Comparison of ENCODE assay signal across 8 cellular contexts in the genomic region with DNA sequence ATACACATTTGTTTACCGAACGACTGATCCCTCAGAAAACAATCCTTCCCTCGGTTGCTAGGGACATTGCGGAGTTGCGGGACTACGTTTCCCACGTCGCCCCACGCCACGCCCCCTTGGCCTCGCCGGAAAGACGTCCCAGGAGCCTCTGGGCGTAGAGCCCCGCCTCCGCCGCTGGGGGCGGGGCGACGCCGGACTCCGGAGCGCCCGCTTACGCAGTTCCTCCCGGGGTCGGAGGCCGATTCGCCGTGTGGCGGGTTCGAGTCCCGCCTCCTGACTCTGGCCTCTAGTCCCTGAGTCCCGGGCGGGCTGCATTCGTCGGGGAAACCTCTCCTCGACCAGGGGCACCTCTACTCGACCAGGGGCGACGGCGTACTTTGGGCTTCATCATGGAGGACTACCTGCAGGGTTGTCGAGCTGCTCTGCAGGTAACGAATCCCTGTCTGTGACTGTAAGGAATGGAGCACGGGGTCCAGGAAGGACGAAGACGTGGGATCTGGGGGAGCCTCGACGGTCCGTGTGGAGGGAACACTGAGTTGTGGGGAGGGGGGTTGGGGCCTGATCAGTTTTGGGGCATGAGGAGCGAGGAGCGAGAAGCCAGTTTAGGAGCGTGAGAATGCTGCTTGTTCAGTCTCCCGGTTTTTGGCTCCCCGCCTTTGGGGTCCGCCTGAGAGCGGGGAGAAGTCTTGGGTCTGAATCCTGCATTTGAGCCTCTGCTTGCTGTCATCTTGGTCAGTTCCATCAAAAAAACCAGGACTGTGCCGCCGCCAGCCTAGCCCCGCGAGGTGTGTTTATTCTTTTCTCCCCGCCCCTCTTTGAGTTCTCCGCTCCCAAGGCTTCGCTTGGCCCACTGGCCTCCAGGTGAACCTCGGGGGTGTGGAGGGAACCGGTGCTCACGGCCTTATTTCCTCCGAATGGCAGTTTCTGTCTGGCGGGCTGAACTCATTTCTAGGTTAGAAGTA. TPM values are rescaled to one million over a fixed set of nuclear protein-coding genes. Genes with fewer than 3 reads are reported as not detected.
DNase-seq lines count a peak whose midpoint lies in the region; ATAC-seq and TF ChIP-seq lines count a peak whose summit lies in the region.

A gene with protein sequence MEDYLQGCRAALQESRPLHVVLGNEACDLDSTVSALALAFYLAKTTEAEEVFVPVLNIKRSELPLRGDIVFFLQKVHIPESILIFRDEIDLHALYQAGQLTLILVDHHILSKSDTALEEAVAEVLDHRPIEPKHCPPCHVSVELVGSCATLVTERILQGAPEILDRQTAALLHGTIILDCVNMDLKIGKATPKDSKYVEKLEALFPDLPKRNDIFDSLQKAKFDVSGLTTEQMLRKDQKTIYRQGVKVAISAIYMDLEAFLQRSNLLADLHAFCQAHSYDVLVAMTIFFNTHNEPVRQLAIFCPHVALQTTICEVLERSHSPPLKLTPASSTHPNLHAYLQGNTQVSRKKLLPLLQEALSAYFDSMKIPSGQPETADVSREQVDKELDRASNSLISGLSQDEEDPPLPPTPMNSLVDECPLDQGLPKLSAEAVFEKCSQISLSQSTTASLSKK (plus strand): TSS at position 206 of the 962 bp plus-strand sequence. CDS start 184 bp downstream, at position 390.

- peaks cover 39% of the 10 kb centered on the region for H3K4me1 ChIP-seq in GM23248 (ENCODE audit: insufficient read depth)

- in situ Hi-C loops in GM23248 (cut with MboI), result no loop called here

- H3K4me1 Mint-ChIP-seq in activated T-helper 2 cell treated with anti-CD3 and anti-CD28 coated beads, Interferon-gamma antibody, Interleukin-2, Interleukin-4, amounts not matched to agents 10 μg/mL and 5 μg/mL and 100 μg/mL, durations not matched to agents 14 hours and 24 hours and 36 hours (ENCODE audit: low read depth), result peaks cover 50% of the 10 kb centered on the region
- peaks cover 39 to 92% (median 84%) of the 10 kb centered on the region in 4 donors for H3K4me1 Mint-ChIP-seq in naive thymus-derived CD8-positive, alpha-beta T cell
- peaks cover 35 to 67% of the 10 kb centered on the region in 2 donors for H3K4me1 Mint-ChIP-seq in stimulated activated naive B cell treated with anti-CD40 and anti-IgM and Interleukin-4, amounts not matched to agents 10 μg/mL and 1 μg/mL and 100 μg/mL, for 72 hours

- peak; percentile 76 to 83 for ATAC-seq in naive thymus-derived CD8-positive, alpha-beta T cell
- peak; percentile 87 to 93 for ATAC-seq in stimulated activated naive B cell treated with anti-CD40 and anti-IgM and Interleukin-4, amounts not matched to agents 10 μg/mL and 1 μg/mL and 100 μg/mL, for 72 hours (replicated peaks)

- H2AFZ ChIP-seq in GM23248, result peak within 1 kb of the TSS; percentile 96

- H3K27me3 ChIP-seq in GM23248 (replicated peaks; ENCODE audit: insufficient read depth), result no peaks in the 10 kb centered on the region

- H3K4me2 ChIP-seq in GM23248 (ENCODE audit: unreplicated experiment), result peak within 1 kb of the TSS; percentile 92

- POLR2A ChIA-PET in naive thymus-derived CD8-positive, alpha-beta T cell (lab: Charles Lee), result interaction anchor here (0.6 to 3.9 kb wide), 7 partner anchors 16 to 54 kb away, joined by 3 to 22 read pairs (median 3); a partner anchor contains a TSS

- no peak for TF ChIP-seq CTCF in fibroblast of mammary gland (conservative IDR thresholded peaks at IDR 0.05; ENCODE audit: control insufficient read depth, insufficient read depth, low read depth, low read length)

- peak; percentile 98 for DNase-seq in DMS153 treated with DMSO at 0.1 percent for 48 hours (lab: John Stamatoyannopoulos, UW; ENCODE audit: unreplicated experiment)
- DNase-seq in GM23248, result peak; percentile 99
- DNase-seq in M059J (ENCODE audit: low read depth), result peak; percentile 98
- peak; percentile 92 for DNase-seq in activated T-helper 2 cell treated with anti-CD3 and anti-CD28 coated beads, Interferon-gamma antibody, Interleukin-2, Interleukin-4, amounts not matched to agents 10 μg/mL and 5 μg/mL and 100 μg/mL, durations not matched to agents 14 hours and 24 hours and 36 hours (ENCODE audit: low spot score)
- DNase-seq in fibroblast of mammary gland (ENCODE audit: low read depth), result peak; percentile 96
- DNase-seq in naive thymus-derived CD8-positive, alpha-beta T cell, result peak; percentile 88 to 98 (median 94)
- DNase-seq in stimulated activated naive B cell treated with anti-CD40 and anti-IgM and Interleukin-4, amounts not matched to agents 10 μg/mL and 1 μg/mL and 100 μg/mL, for 72 hours, result peak; percentile 88

- peak within 1 kb of the TSS; percentile 98 for H3K4me3 Mint-ChIP-seq in activated T-helper 2 cell treated with anti-CD3 and anti-CD28 coated beads, Interferon-gamma antibody, Interleukin-2, Interleukin-4, amounts not matched to agents 10 μg/mL and 5 μg/mL and 100 μg/mL, durations not matched to agents 14 hours and 24 hours and 36 hours (ENCODE audit: low read depth)
- peak within 1 kb of the TSS; percentile 89 to 98 (median 96) for H3K4me3 Mint-ChIP-seq in naive thymus-derived CD8-positive, alpha-beta T cell
- peak within 1 kb of the TSS; percentile 97 for H3K4me3 Mint-ChIP-seq in stimulated activated naive B cell treated with anti-CD40 and anti-IgM and Interleukin-4, amounts not matched to agents 10 μg/mL and 1 μg/mL and 100 μg/mL, for 72 hours

- 2% methylated on average over 68 to 69 of the region's 69 CpGs for WGBS in GM23248 (ENCODE audit: low coverage in 1 of 2, low lambda C conversion rate in 2 of 2, missing lambda C conversion rate in 2 of 2), 2 experiments

- TF ChIP-seq POLR2A in Raji (IDR thresholded peaks at IDR 0.05; ENCODE audit: insufficient read depth, low read depth, low read length), result peak; percentile 67

- intact Hi-C loops in activated T-helper 2 cell treated with anti-CD3 and anti-CD28 coated beads, Interferon-gamma antibody, Interleukin-2, Interleukin-4, amounts not matched to agents 10 μg/mL and 5 μg/mL and 100 μg/mL, durations not matched to agents 14 hours and 24 hours and 36 hours (cut with micrococcal nuclease), result loop anchor here (1.0 to 10.0 kb wide), 6 partner anchors 38 to 446 kb away; a partner anchor contains a TSS

- H3K36me3 Mint-ChIP-seq in activated T-helper 2 cell treated with anti-CD3 and anti-CD28 coated beads, Interferon-gamma antibody, Interleukin-2, Interleukin-4, amounts not matched to agents 10 μg/mL and 5 μg/mL and 100 μg/mL, durations not matched to agents 14 hours and 24 hours and 36 hours (ENCODE audit: low read depth), result peaks cover 7% of the 10 kb centered on the region
- H3K36me3 Mint-ChIP-seq in naive thymus-derived CD8-positive, alpha-beta T cell, result peaks cover 0 to 6% (median 2%) of the 10 kb centered on the region in 3 donors
- peaks cover 3 to 6% of the 10 kb centered on the region in 2 donors for H3K36me3 Mint-ChIP-seq in stimulated activated naive B cell treated with anti-CD40 and anti-IgM and Interleukin-4, amounts not matched to agents 10 μg/mL and 1 μg/mL and 100 μg/mL, for 72 hours

- H3K36me3 ChIP-seq in GM23248 (ENCODE audit: low read depth), result no peaks in the 10 kb centered on the region

- H3K9me3 ChIP-seq in GM23248 (ENCODE audit: low read depth), result no peaks in the 10 kb centered on the region

- peak within 1 kb of the TSS; percentile 93 for H3K9ac ChIP-seq in GM23248

- peaks cover 30% of the 10 kb centered on the region for H3F3A ChIP-seq in GM23248 (ENCODE audit: insufficient read depth)

- peaks cover 52% of the 10 kb centered on the region for H3K79me2 ChIP-seq in GM23248 (ENCODE audit: insufficient read depth)

- H3K9me2 ChIP-seq in GM23248 (ENCODE audit: insufficient read depth), result no peaks in the 10 kb centered on the region

- H3K27ac ChIP-seq in GM23248, result peak within 1 kb of the TSS; percentile 94

- peak within 1 kb of the TSS; percentile 96 for H3K27ac Mint-ChIP-seq in activated T-helper 2 cell treated with anti-CD3 and anti-CD28 coated beads, Interferon-gamma antibody, Interleukin-2, Interleukin-4, amounts not matched to agents 10 μg/mL and 5 μg/mL and 100 μg/mL, durations not matched to agents 14 hours and 24 hours and 36 hours
- H3K27ac Mint-ChIP-seq in naive thymus-derived CD8-positive, alpha-beta T cell, result peak within 1 kb of the TSS; percentile 95 to 99 (median 98)
- H3K27ac Mint-ChIP-seq in stimulated activated naive B cell treated with anti-CD40 and anti-IgM and Interleukin-4, amounts not matched to agents 10 μg/mL and 1 μg/mL and 100 μg/mL, for 72 hours, result peak within 1 kb of the TSS; percentile 98

- H3K27me3 Mint-ChIP-seq in activated T-helper 2 cell treated with anti-CD3 and anti-CD28 coated beads, Interferon-gamma antibody, Interleukin-2, Interleukin-4, amounts not matched to agents 10 μg/mL and 5 μg/mL and 100 μg/mL, durations not matched to agents 14 hours and 24 hours and 36 hours (ENCODE audit: low read depth), result no peaks in the 10 kb centered on the region
- no peaks in the 10 kb centered on the region for H3K27me3 Mint-ChIP-seq in naive thymus-derived CD8-positive, alpha-beta T cell
- H3K27me3 Mint-ChIP-seq in stimulated activated naive B cell treated with anti-CD40 and anti-IgM and Interleukin-4, amounts not matched to agents 10 μg/mL and 1 μg/mL and 100 μg/mL, for 72 hours, result no peaks in the 10 kb centered on the region

- H3K4me3 ChIP-seq in GM23248 (peak within 1 kb of the TSS; percentile 89), fibroblast of mammary gland (ENCODE audit: control insufficient read depth, low read depth, low read length) (peak within 1 kb of the TSS; percentile 82)

- no peaks in the 10 kb centered on the region for H4K20me1 ChIP-seq in GM23248 (ENCODE audit: insufficient read depth)

- no peaks in the 10 kb centered on the region for H3K9me3 Mint-ChIP-seq in activated T-helper 2 cell treated with anti-CD3 and anti-CD28 coated beads, Interferon-gamma antibody, Interleukin-2, Interleukin-4, amounts not matched to agents 10 μg/mL and 5 μg/mL and 100 μg/mL, durations not matched to agents 14 hours and 24 hours and 36 hours
- no peaks in the 10 kb centered on the region for H3K9me3 Mint-ChIP-seq in naive thymus-derived CD8-positive, alpha-beta T cell
- no peaks in the 10 kb centered on the region for H3K9me3 Mint-ChIP-seq in stimulated activated naive B cell treated with anti-CD40 and anti-IgM and Interleukin-4, amounts not matched to agents 10 μg/mL and 1 μg/mL and 100 μg/mL, for 72 hours

RNA-seq across cellular contexts. Expression of the gene that starts here (rescaled TPM):
- 7.2 and 10.5 TPM in 2 replicates for total RNA-seq in GM23248 (2014; rRNA removed; shearing (Covaris generic))
- 9.0 and 10.8 TPM in 2 replicates for polyA plus RNA-seq in GM23248 (2016; fragmentation: Nextera tagmentation; extraction: Ambion mirVana)
- total RNA-seq in M059J (2014; rRNA removed; shearing (Covaris generic)), result 21.4 and 26.6 TPM in 2 replicates
- total RNA-seq in activated T-helper 2 cell treated with anti-CD3 and anti-CD28 coated beads, Interferon-gamma antibody, Interleukin-2, Interleukin-4, amounts not matched to agents 10 μg/mL and 5 μg/mL and 100 μg/mL, durations not matched to agents 14 hours and 24 hours and 36 hours, result 15.1 and 15.5 TPM in 2 replicates
- total RNA-seq in naive thymus-derived CD8-positive, alpha-beta T cell, result 10 to 100 TPM; 35.7 to 37.8 TPM
- 10 to 100 TPM; 53.2 to 55.1 (median 54.9) TPM for polyA plus RNA-seq in naive thymus-derived CD8-positive, alpha-beta T cell

Comparison
In these comparisons a context has a peak if more than half of its experiments do, and no peak if none do; other contexts are left out.
1. Peak in every context shown above with its lines: DNase-seq, ATAC-seq, H3K4me3 ChIP-seq and H3K27ac ChIP-seq.